15 cellular contexts compared by ENCODE assay signal in the genomic region with DNA sequence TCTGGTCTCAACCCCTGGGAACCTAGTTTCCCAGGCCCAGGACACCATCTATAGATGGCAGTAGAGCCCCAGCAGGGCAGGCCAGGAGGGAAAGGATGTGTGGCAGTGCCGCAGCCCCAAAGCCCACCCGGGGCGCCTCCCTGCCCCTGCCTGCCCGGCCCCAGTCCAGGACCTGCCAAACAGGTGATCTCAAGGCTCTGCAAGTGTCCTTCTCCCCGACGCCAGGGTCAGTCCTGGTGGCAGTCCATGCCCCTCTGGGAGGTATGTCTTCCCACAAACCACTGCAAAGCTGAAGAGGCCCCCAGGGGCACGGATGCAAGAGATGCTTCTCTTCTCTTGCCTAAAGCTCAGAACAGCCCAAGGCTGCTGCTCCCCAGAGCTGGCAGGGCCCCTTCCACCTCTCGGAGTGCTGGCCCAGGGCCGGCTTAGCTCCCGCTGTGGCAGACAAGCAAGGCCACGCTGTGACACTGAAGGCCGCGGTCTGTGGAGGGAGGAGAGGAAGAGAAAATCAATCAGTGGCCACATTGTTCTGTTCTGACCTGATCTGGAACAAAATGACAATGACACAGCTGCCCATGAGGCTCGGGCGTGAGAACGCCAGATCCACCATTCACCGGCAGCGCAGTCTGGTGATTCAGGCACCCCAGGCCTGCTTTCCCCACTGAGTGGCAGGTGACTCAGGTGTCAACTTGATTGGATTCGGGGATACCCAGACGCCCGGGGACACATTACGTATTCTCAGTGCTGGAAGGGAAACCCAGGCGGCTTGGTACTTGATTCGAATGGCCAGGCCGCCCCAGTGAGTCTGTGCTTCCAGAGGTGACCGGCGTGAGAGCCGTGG. TPM values are rescaled to one million over a fixed set of nuclear protein-coding genes. Genes with fewer than 3 reads are reported as not detected.
A peak's percentile ranks its signal among the peaks of the same experiment; 100 is the strongest.
DNase-seq lines count a peak whose midpoint lies in the region; ATAC-seq, FAIRE-seq and TF ChIP-seq lines count a peak whose summit lies in the region.
"Had no signal": no experiment of that assay in that cellular context is flagged by ENCODE, and none has a peak within 500 bp of the region (broad histone marks: within the 10 kb centered on the region; RNA-seq: fewer than 3 reads in every experiment).

No MANE protein-coding gene starts in this region.

- H3K27ac ChIP-seq in HepG2 (ENCODE audit: extremely low read length, insufficient read depth, low read length): no peak overlapping the region
- H3K27ac ChIP-seq in CD4-positive, alpha-beta memory T cell (ENCODE audit: low read depth, low read length): no peak overlapping the region

- H3K79me2 ChIP-seq in HepG2 (ENCODE audit: insufficient read depth, low read length): no peaks in the 10 kb centered on the region

- POLR2A ChIA-PET in HepG2 (lab: Yijun Ruan, JAX): no interaction called here
- POLR2A ChIA-PET in CD4-positive, alpha-beta memory T cell (lab: Charles Lee; ENCODE audit: partially characterized antibody): interaction anchor here (1.5 kb wide), 1 partner anchor 11 kb away, joined by 4 read pairs; no protein-coding TSS in a partner anchor

- H3K36me3 ChIP-seq in HepG2 (replicated peaks in 1 of 2; ENCODE audit: control insufficient read depth in 1 of 2, insufficient read depth in 2 of 2, low read length in 2 of 2): peaks cover 8 to 12% of the 10 kb centered on the region in 2 experiments; a peak in 2 of 5 replicates
- H3K36me3 ChIP-seq in CD4-positive, alpha-beta memory T cell (ENCODE audit: insufficient read depth, low read length): no peaks in the 10 kb centered on the region

- H3K4me1 ChIP-seq in HepG2 (ENCODE audit: insufficient read depth, low read length): peaks cover 10% of the 10 kb centered on the region
- H3K4me1 ChIP-seq in CD4-positive, alpha-beta memory T cell (ENCODE audit: insufficient read depth, low read length): no peaks in the 10 kb centered on the region

- no peak overlapping the region for H3K9ac ChIP-seq in HepG2 (ENCODE audit: insufficient read depth, low read depth, low read length)

- DNase-seq in D721Med (ENCODE audit: insufficient read length, low spot score) (no peak), HPDE6-E6E7 (ENCODE audit: extremely low spot score) (peak; percentile 46), astrocyte of the spinal cord (ENCODE audit: low read depth, low spot score) (no peak), HepG2 (ENCODE audit: low spot score) (no peak), RPMI8226 (no peak)
- no peak for DNase-seq in CD4-positive, alpha-beta memory T cell
- DNase-seq: activated CD4-positive, alpha-beta T cell treated with anti-CD3 and anti-CD28 coated beads, Interleukin-2, amount 50 U/mL, for 4 hours; activated T-cell treated with anti-CD3 and anti-CD28 coated beads, Interleukin-2, amount 50 U/mL, for 1 hour; central memory CD4-positive, alpha-beta T cell; foreskin fibroblast; NCI-H1092 treated with DMSO at 0.1 percent for 48 hours had no signal

- peak; percentile 25 for TF ChIP-seq CTCF in D721Med (IDR thresholded peaks at IDR 0.05; ENCODE audit: insufficient read depth, missing control alignments)
- peak; percentile 39 for TF ChIP-seq CTCF in astrocyte of the spinal cord (IDR thresholded peaks at IDR 0.05; ENCODE audit: low read depth, low read length)
- peak; percentile 36 for TF ChIP-seq CTCF in HepG2 (CRISPR knock-in tag; IDR thresholded peaks at IDR 0.05)

- in situ Hi-C loops in astrocyte of the spinal cord (cut with HindIII; ENCODE audit: low sequenced_read_pairs): no loop called here
- in situ Hi-C loops in HepG2 (cut with HindIII; ENCODE audit: extremely low pct_ligation_motif_present, low pct_unique_long_range_greater_than_20kb): no loop called here

- WGBS in HepG2 (ENCODE audit: low lambda C conversion rate): 97% methylated on average over 15 of the region's 28 CpGs

- ATAC-seq in HepG2 (no peak; the same call in 2 of the 3 replicates), HG03095 (IDR thresholded peaks at IDR 0.05; ENCODE audit: unreplicated experiment) (no peak)
- ATAC-seq: natural killer cell treated with Interleukin-12 subunit alpha and Interleukin-12 subunit beta and Interleukin-15 and Interleukin-18, amount 100 ng/mL, for 72 hours had no signal

- no TSS peak for BruUV-seq in HepG2 (replicated peaks; lab: Mats Ljungman, UMichigan)

- no peaks in the 10 kb centered on the region for H3K27me3 Mint-ChIP-seq in CD4-positive, alpha-beta memory T cell
- H3K27me3 Mint-ChIP-seq: activated naive CD8-positive, alpha-beta T cell; natural killer cell treated with Interleukin-12 subunit alpha and Interleukin-12 subunit beta and Interleukin-15 and Interleukin-18, amount 100 ng/mL, for 72 hours had no signal

- TF ChIP-seq EP300 in HepG2 (IDR thresholded peaks at IDR 0.05; ENCODE audit: low read depth in 2 of 2, low read length in 2 of 2): no peak
- TF ChIP-seq EP300 in HepG2 (CRISPR knock-in tag; IDR thresholded peaks at IDR 0.05; ENCODE audit: borderline replicate concordance): no peak

- no peaks in the 10 kb centered on the region for H3K9me3 Mint-ChIP-seq in CD4-positive, alpha-beta memory T cell
- H3K9me3 Mint-ChIP-seq: natural killer cell treated with Interleukin-12 subunit alpha and Interleukin-12 subunit beta and Interleukin-15 and Interleukin-18, amount 100 ng/mL, for 72 hours had no signal

- intact Hi-C loops in HepG2 (cut with micrococcal nuclease; ENCODE audit: unreplicated experiment): no loop called here
- intact Hi-C loops in CD4-positive, alpha-beta memory T cell (cut with micrococcal nuclease): no loop called here

- no peak overlapping the region for H3K4me3 Mint-ChIP-seq in CD4-positive, alpha-beta memory T cell
- H3K4me3 Mint-ChIP-seq: activated naive CD8-positive, alpha-beta T cell; natural killer cell treated with Interleukin-12 subunit alpha and Interleukin-12 subunit beta and Interleukin-15 and Interleukin-18, amount 100 ng/mL, for 72 hours had no signal

- H3K9me3 ChIP-seq in HepG2 (ENCODE audit: low read length): no peaks in the 10 kb centered on the region
- no peaks in the 10 kb centered on the region for H3K9me3 ChIP-seq in CD4-positive, alpha-beta memory T cell (ENCODE audit: control insufficient read depth in 1 of 2, low read length in 2 of 2)

- no peak overlapping the region for H3K27ac Mint-ChIP-seq in CD4-positive, alpha-beta memory T cell
- H3K27ac Mint-ChIP-seq: activated naive CD8-positive, alpha-beta T cell; natural killer cell treated with Interleukin-12 subunit alpha and Interleukin-12 subunit beta and Interleukin-15 and Interleukin-18, amount 100 ng/mL, for 72 hours had no signal

- peaks cover 6 to 12% of the 10 kb centered on the region in 2 donors for H3K36me3 Mint-ChIP-seq in CD4-positive, alpha-beta memory T cell
- H3K36me3 Mint-ChIP-seq: natural killer cell treated with Interleukin-12 subunit alpha and Interleukin-12 subunit beta and Interleukin-15 and Interleukin-18, amount 100 ng/mL, for 72 hours had no signal

- no peak overlapping the region for H3K4me2 ChIP-seq in HepG2 (ENCODE audit: low read depth, low read length)

- no peaks in the 10 kb centered on the region for H4K20me1 ChIP-seq in HepG2 (ENCODE audit: insufficient read depth, low read length)

- H3K4me1 Mint-ChIP-seq in CD4-positive, alpha-beta memory T cell: peaks cover 0 to 4% (median 2%) of the 10 kb centered on the region in 4 donors

- FAIRE-seq in D721Med (lab: Jason Lieb, UNC) (no peak), HepG2 (lab: Jason Lieb, UNC) (no peak)
- FAIRE-seq: TTC549 had no signal

- no peak for TF ChIP-seq RAD21 in HepG2 (CRISPR knock-in tag; IDR thresholded peaks at IDR 0.05)

- CTCF ChIA-PET in HepG2 (lab: Yijun Ruan, JAX; ENCODE audit: low intra/inter-chr PET ratio, low total read pairs): no interaction called here
- CTCF ChIA-PET in CD4-positive, alpha-beta memory T cell (lab: Charles Lee; ENCODE audit: partially characterized antibody): interaction anchor here (0.7 to 1.2 kb wide), 3 partner anchors 32 to 94 kb away, joined by 3 read pairs; partner anchors contain the start of gene KLHL25

- no peak overlapping the region for H2AFZ ChIP-seq in HepG2 (ENCODE audit: low read length)

- TF ChIP-seq POLR2A in HepG2 (IDR thresholded peaks at IDR 0.05; ENCODE audit: insufficient read depth in 1 of 2, low read depth in 2 of 2, low read length in 2 of 2): no peak

- H3K27me3 ChIP-seq in HepG2 (ENCODE audit: control insufficient read depth in 1 of 2, insufficient read depth in 2 of 2, low read length in 2 of 2): no peaks in the 10 kb centered on the region
- no peaks in the 10 kb centered on the region for H3K27me3 ChIP-seq in CD4-positive, alpha-beta memory T cell (ENCODE audit: insufficient read depth, low read length)

- no peak overlapping the region for H3K4me3 ChIP-seq in astrocyte of the spinal cord (ENCODE audit: low read depth, low read length)
- H3K4me3 ChIP-seq in HepG2 (replicated peaks in 1 of 3; ENCODE audit: insufficient read depth in 1 of 3, low read depth in 2 of 3, low read length in 3 of 3): no peak overlapping the region
- no peak overlapping the region for H3K4me3 ChIP-seq in CD4-positive, alpha-beta memory T cell (ENCODE audit: low read length in 2 of 2)

TF ChIP-seq in HepG2, 621 proteins besides CTCF, POLR2A, EP300 and RAD21 (continues in another document):
- TF ChIP-seq STAG1 (CRISPR knock-in tag; IDR thresholded peaks at IDR 0.05) (peak; percentile 50), SMC3 (IDR thresholded peaks at IDR 0.05; ENCODE audit: low read length) (no peak)

RNA-seq across cellular contexts. Expression of gene KLHL25, which starts 34.0 kb away (rescaled TPM):
- total RNA-seq in HepG2 (2016; rRNA removed; fragmentation: Illumina TruSeq; extraction: Trizol): 7.4 and 8.2 TPM in 2 replicates
- 2.2 TPM in 2 replicates for total RNA-seq in HepG2 (2016; cell fraction: cytosol; rRNA removed; fragmentation: Illumina TruSeq; extraction: Trizol; ENCODE audit: low read depth)
- 6.6 and 8.0 TPM in 2 replicates for total RNA-seq in HepG2 (2016; cell fraction: insoluble cytoplasmic fraction; rRNA removed; fragmentation: Illumina TruSeq; extraction: Trizol)
- 4.1 and 4.3 TPM in 2 replicates for total RNA-seq in HepG2 (2016; cell fraction: membrane; rRNA removed; fragmentation: Illumina TruSeq; extraction: Trizol)
- 6.8 and 7.2 TPM in 2 replicates for total RNA-seq in HepG2 (2016; cell fraction: nucleus; rRNA removed; fragmentation: Illumina TruSeq; extraction: Trizol)
- polyA plus RNA-seq in HepG2 (2011; rRNA removed): 3.7 and 5.2 TPM in 2 replicates
- 3.2 and 4.8 TPM in 2 replicates for polyA plus RNA-seq in HepG2 (2011; cell fraction: cytosol; rRNA removed)
- polyA plus RNA-seq in HepG2 (2011; cell fraction: nucleus; rRNA removed): 9.9 and 10.8 TPM in 2 replicates
- 2.3 and 3.1 TPM in 2 replicates for polyA plus RNA-seq in HepG2 (2012)
- 1.0 and 1.1 TPM in 2 replicates for polyA plus RNA-seq in HepG2 (2016; cell fraction: cytosol; fragmentation: Illumina TruSeq; extraction: Trizol; ENCODE audit: low read depth)
- polyA plus RNA-seq in HepG2 (2016; cell fraction: insoluble cytoplasmic fraction; fragmentation: Illumina TruSeq; extraction: Trizol; ENCODE audit: low read depth): 5.4 and 5.9 TPM in 2 replicates
- 1.7 and 2.0 TPM in 2 replicates for polyA plus RNA-seq in HepG2 (2016; cell fraction: membrane; fragmentation: Illumina TruSeq; extraction: Trizol; ENCODE audit: low read depth)
- polyA plus RNA-seq in HepG2 (2016; cell fraction: nucleus; fragmentation: Illumina TruSeq; extraction: Trizol; ENCODE audit: insufficient read depth, low read depth): 8.0 TPM in 2 replicates
- polyA minus RNA-seq in HepG2 (2011; rRNA and poly(A)+ RNA removed; ENCODE audit: low replicate concordance): 9.9 and 14.9 TPM in 2 replicates
- polyA minus RNA-seq in HepG2 (2011; cell fraction: cytosol; rRNA and poly(A)+ RNA removed): 3.3 and 4.0 TPM in 2 replicates
- polyA minus RNA-seq in HepG2 (2011; cell fraction: nucleus; rRNA and poly(A)+ RNA removed): 6.2 and 6.7 TPM in 2 replicates
- total RNA-seq in CD4-positive, alpha-beta memory T cell: 10 to 100 TPM; 10.3 to 11.4 TPM
- 1 to 10 TPM; 1.6 to 3.1 TPM for polyA plus RNA-seq in CD4-positive, alpha-beta memory T cell
